23 cellular contexts compared by ENCODE assay signal in the genomic region with DNA sequence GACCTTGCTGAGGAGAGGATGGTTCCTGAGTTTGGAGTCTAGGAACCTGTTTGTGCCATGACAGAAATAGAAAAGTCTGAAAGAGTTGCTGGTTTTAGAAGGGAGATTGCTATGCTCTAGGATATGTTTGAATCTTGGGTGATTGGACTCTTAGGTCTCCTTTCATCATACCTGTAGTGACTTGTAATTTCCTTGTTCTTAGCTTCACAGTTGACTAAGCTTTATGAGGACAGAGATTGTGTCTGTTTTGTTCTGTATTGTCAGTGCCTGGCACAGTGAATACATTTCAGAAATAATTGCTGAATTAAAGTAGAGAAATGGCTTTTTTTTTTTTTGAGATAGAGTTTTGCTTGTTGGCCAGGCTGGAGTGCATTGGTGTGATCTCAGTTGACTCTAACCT. TPM values are rescaled to one million over a fixed set of nuclear protein-coding genes. Genes with fewer than 3 reads are reported as not detected.
DNase-seq lines count a peak whose midpoint lies in the region; ATAC-seq, FAIRE-seq and TF ChIP-seq lines count a peak whose summit lies in the region.
"Had no signal": no experiment of that assay in that cellular context is flagged by ENCODE, and none has a peak within 500 bp of the region (broad histone marks: within the 10 kb centered on the region; RNA-seq: fewer than 3 reads in every experiment).

No MANE protein-coding gene starts in this region.

- H3K4me3 ChIP-seq in tibial artery, result no peak overlapping the region
- H3K4me3 ChIP-seq in dorsolateral prefrontal cortex, result no peak overlapping the region
- H3K4me3 ChIP-seq: BLaER1, HAP-1, SJCRH30 had no signal

- no peak for DNase-seq in activated T-cell treated with anti-CD3 and anti-CD28 coated beads, Interleukin-2, amount 50 U/mL, for 72 hours
- DNase-seq in activated T-cell treated with anti-CD3 and anti-CD28 coated beads for 4 hours, result no peak
- DNase-seq in RCC 7860 (ENCODE audit: low spot score), result peak; percentile 38
- DNase-seq in foreskin keratinocyte, result peak; percentile 28 to 63
- DNase-seq in stimulated activated effector memory CD8-positive, alpha-beta T cell treated with anti-CD3 and anti-CD28 coated beads, Interleukin-12 subunit alpha, Interleukin-12 subunit beta, amount 100 ng/mL, for 72 hours (ENCODE audit: low spot score in 2 of 2), result no peak
- no peak for DNase-seq in tibial artery
- no peak for DNase-seq in dorsolateral prefrontal cortex
- DNase-seq in effector CD8-positive, alpha-beta T cell (lab: John Stamatoyannopoulos, UW), result no peak
- DNase-seq: activated CD4-positive, alpha-beta memory T cell treated with anti-CD3 and anti-CD28 coated beads, Interleukin-2, amount 10 ng/mL, durations not matched to agents 7 days and 5 days; activated T-cell treated with anti-CD3 and anti-CD28 coated beads, Interleukin-2, amount 50 U/mL, for 4 hours; DMS 273 treated with DMSO at 0.1 percent for 48 hours; endodermal cell; MM.1S; NCI-H2029 treated with DMSO at 0.1 percent for 48 hours; NCI-H524 treated with DMSO at 0.1 percent for 48 hours; SJCRH30; stimulated activated CD4-positive, alpha-beta T cell treated with anti-CD3 and anti-CD28 coated beads, Interleukin-2, amount 100 ng/mL, for 24 hours; T-helper 2 cell had no signal

- H3K4me1 ChIP-seq in foreskin keratinocyte, result peaks cover 11% of the 10 kb centered on the region
- peaks cover 0 to 23% (median 6%) of the 10 kb centered on the region in 4 donors for H3K4me1 ChIP-seq in tibial artery
- H3K4me1 ChIP-seq: BLaER1, HAP-1, SJCRH30 had no signal

- TF ChIP-seq CTCF in foreskin keratinocyte (conservative IDR thresholded peaks at IDR 0.05) (no peak), tibial artery (IDR thresholded peaks at IDR 0.05) (no peak), dorsolateral prefrontal cortex (IDR thresholded peaks at IDR 0.05 in 54 of 56, conservative IDR thresholded peaks at IDR 0.05 in 2 of 56; ENCODE audit: low read depth in 1 of 56, partially characterized antibody in 56 of 56) (no peak)

- H3K9me3 ChIP-seq in tibial artery, result no peaks in the 10 kb centered on the region
- H3K9me3 ChIP-seq: BLaER1, HAP-1, SJCRH30 had no signal

- peak; percentile 70 to 85 for ATAC-seq in activated T-cell treated with anti-CD3 and anti-CD28 coated beads, Interleukin-2, amount 50 U/mL, for 72 hours (replicated peaks in 1 of 2)
- peak; percentile 71 for ATAC-seq in foreskin keratinocyte
- peak; percentile 61 for ATAC-seq in stimulated activated effector memory CD8-positive, alpha-beta T cell treated with anti-CD3 and anti-CD28 coated beads, Interleukin-12 subunit alpha, Interleukin-12 subunit beta, amount 100 ng/mL, for 72 hours
- ATAC-seq: activated T-cell treated with anti-CD3 and anti-CD28 coated beads, Interleukin-2, amount 50 U/mL, for 4 hours; natural killer cell treated with Interleukin-12 subunit alpha and Interleukin-12 subunit beta and Interleukin-15 and Interleukin-18, amount 100 ng/mL, for 72 hours; WTC11 had no signal

- H3K4me3 Mint-ChIP-seq in activated T-cell treated with anti-CD3 and anti-CD28 coated beads, Interleukin-2, amount 50 U/mL, for 72 hours, result no peak overlapping the region
- no peak overlapping the region for H3K4me3 Mint-ChIP-seq in stimulated activated effector memory CD8-positive, alpha-beta T cell treated with anti-CD3 and anti-CD28 coated beads, Interleukin-12 subunit alpha, Interleukin-12 subunit beta, amount 100 ng/mL, for 72 hours
- H3K4me3 Mint-ChIP-seq: activated CD4-positive, alpha-beta memory T cell treated with anti-CD3 and anti-CD28 coated beads, Interleukin-2, amount 10 ng/mL, durations not matched to agents 7 days and 5 days; activated naive CD4-positive, alpha-beta T cell treated with anti-CD3 and anti-CD28 coated beads, Interleukin-2, amount 50 U/mL, for 24 hours; activated T-cell treated with anti-CD3 and anti-CD28 coated beads, Interleukin-2, amount 50 U/mL, for 4 hours; endodermal cell; natural killer cell treated with Interleukin-12 subunit alpha and Interleukin-12 subunit beta and Interleukin-15 and Interleukin-18, amount 100 ng/mL, for 72 hours; WTC11 had no signal

- intact Hi-C loops in tibial artery (cut with DNase I; ENCODE audit: low total_unique reads), result no loop called here
- intact Hi-C loops in dorsolateral prefrontal cortex (cut with DNase I), result no loop called here

- no peaks in the 10 kb centered on the region for H3K27me3 Mint-ChIP-seq in activated T-cell treated with anti-CD3 and anti-CD28 coated beads, Interleukin-2, amount 50 U/mL, for 72 hours (ENCODE audit: low read depth)
- H3K27me3 Mint-ChIP-seq: activated CD4-positive, alpha-beta memory T cell treated with anti-CD3 and anti-CD28 coated beads, Interleukin-2, amount 10 ng/mL, durations not matched to agents 7 days and 5 days; activated naive CD4-positive, alpha-beta T cell treated with anti-CD3 and anti-CD28 coated beads, Interleukin-2, amount 50 U/mL, for 24 hours; natural killer cell treated with Interleukin-12 subunit alpha and Interleukin-12 subunit beta and Interleukin-15 and Interleukin-18, amount 100 ng/mL, for 72 hours had no signal

- no peak overlapping the region for H3K27ac ChIP-seq in foreskin keratinocyte
- H3K27ac ChIP-seq in tibial artery, result no peak overlapping the region
- H3K27ac ChIP-seq in dorsolateral prefrontal cortex, result no peak overlapping the region
- H3K27ac ChIP-seq: BLaER1, SJCRH30 had no signal

- H3K36me3 ChIP-seq in tibial artery, result peaks cover 0 to 11% (median 6%) of the 10 kb centered on the region in 3 donors
- H3K36me3 ChIP-seq: HAP-1 had no signal

- H3K27me3 ChIP-seq in foreskin keratinocyte, result no peaks in the 10 kb centered on the region
- no peaks in the 10 kb centered on the region for H3K27me3 ChIP-seq in tibial artery
- H3K27me3 ChIP-seq in dorsolateral prefrontal cortex, result no peaks in the 10 kb centered on the region
- H3K27me3 ChIP-seq: BLaER1, SJCRH30 had no signal

- H3K4me1 Mint-ChIP-seq in activated T-cell treated with anti-CD3 and anti-CD28 coated beads, Interleukin-2, amount 50 U/mL, for 72 hours (ENCODE audit: low read depth), result peaks cover 8% of the 10 kb centered on the region
- H3K4me1 Mint-ChIP-seq in stimulated activated effector memory CD8-positive, alpha-beta T cell treated with anti-CD3 and anti-CD28 coated beads, Interleukin-12 subunit alpha, Interleukin-12 subunit beta, amount 100 ng/mL, for 72 hours, result peaks cover 5% of the 10 kb centered on the region

- H3K36me3 Mint-ChIP-seq in activated T-cell treated with anti-CD3 and anti-CD28 coated beads, Interleukin-2, amount 50 U/mL, for 72 hours (ENCODE audit: insufficient read depth in 2 of 2), result peaks cover 0 to 2% of the 10 kb centered on the region in 2 donors
- H3K36me3 Mint-ChIP-seq in stimulated activated effector memory CD8-positive, alpha-beta T cell treated with anti-CD3 and anti-CD28 coated beads, Interleukin-12 subunit alpha, Interleukin-12 subunit beta, amount 100 ng/mL, for 72 hours, result peaks cover 15% of the 10 kb centered on the region
- H3K36me3 Mint-ChIP-seq: natural killer cell treated with Interleukin-12 subunit alpha and Interleukin-12 subunit beta and Interleukin-15 and Interleukin-18, amount 100 ng/mL, for 72 hours; WTC11 had no signal

- H3K27ac Mint-ChIP-seq in activated T-cell treated with anti-CD3 and anti-CD28 coated beads, Interleukin-2, amount 50 U/mL, for 72 hours, result no peak overlapping the region
- no peak overlapping the region for H3K27ac Mint-ChIP-seq in stimulated activated effector memory CD8-positive, alpha-beta T cell treated with anti-CD3 and anti-CD28 coated beads, Interleukin-12 subunit alpha, Interleukin-12 subunit beta, amount 100 ng/mL, for 72 hours
- H3K27ac Mint-ChIP-seq: activated CD4-positive, alpha-beta memory T cell treated with anti-CD3 and anti-CD28 coated beads, Interleukin-2, amount 10 ng/mL, durations not matched to agents 7 days and 5 days; activated naive CD4-positive, alpha-beta T cell treated with anti-CD3 and anti-CD28 coated beads, Interleukin-2, amount 50 U/mL, for 24 hours; endodermal cell; natural killer cell treated with Interleukin-12 subunit alpha and Interleukin-12 subunit beta and Interleukin-15 and Interleukin-18, amount 100 ng/mL, for 72 hours; WTC11 had no signal

- H3K9me3 Mint-ChIP-seq in activated T-cell treated with anti-CD3 and anti-CD28 coated beads, Interleukin-2, amount 50 U/mL, for 72 hours, result no peaks in the 10 kb centered on the region
- H3K9me3 Mint-ChIP-seq in stimulated activated effector memory CD8-positive, alpha-beta T cell treated with anti-CD3 and anti-CD28 coated beads, Interleukin-12 subunit alpha, Interleukin-12 subunit beta, amount 100 ng/mL, for 72 hours, result no peaks in the 10 kb centered on the region
- H3K9me3 Mint-ChIP-seq: activated CD4-positive, alpha-beta memory T cell treated with anti-CD3 and anti-CD28 coated beads, Interleukin-2, amount 10 ng/mL, durations not matched to agents 7 days and 5 days; activated naive CD4-positive, alpha-beta T cell treated with anti-CD3 and anti-CD28 coated beads, Interleukin-2, amount 50 U/mL, for 24 hours; activated T-cell treated with anti-CD3 and anti-CD28 coated beads, Interleukin-2, amount 50 U/mL, for 4 hours; natural killer cell treated with Interleukin-12 subunit alpha and Interleukin-12 subunit beta and Interleukin-15 and Interleukin-18, amount 100 ng/mL, for 72 hours; WTC11 had no signal

- no peak for FAIRE-seq in RCC 7860 (lab: Jason Lieb, UNC)

RNA-seq across cellular contexts. Expression of gene GAPVD1, which starts 31.5 kb away (rescaled TPM):
- total RNA-seq in activated T-cell treated with anti-CD3 and anti-CD28 coated beads, Interleukin-2, amount 50 U/mL, for 72 hours, result 10 to 100 TPM; 40.0 to 51.9 TPM
- 45.3 and 47.2 TPM in 2 replicates for total RNA-seq in foreskin keratinocyte
- polyA plus RNA-seq in foreskin keratinocyte, result 4.7 and 5.9 TPM in 2 replicates
- total RNA-seq in dorsolateral prefrontal cortex, result 10 to 100 TPM; 52.7 to 86.4 (median 69.3) TPM

RNA-seq across cellular contexts. Expression of gene HSPA5, which starts 52.0 kb away (rescaled TPM):
- 100 to 1,000 TPM; 211 to 290 TPM for total RNA-seq in activated T-cell treated with anti-CD3 and anti-CD28 coated beads, Interleukin-2, amount 50 U/mL, for 72 hours
- total RNA-seq in foreskin keratinocyte (315 and 402 TPM in 2 replicates), dorsolateral prefrontal cortex (100 to 1,000 TPM in 74 of 120 experiments, 10 to 100 TPM in 46; 62.3 to 341 (median 107) TPM)
- 333 and 386 TPM in 2 replicates for polyA plus RNA-seq in foreskin keratinocyte

Comparison
In these comparisons a context has a peak if more than half of its experiments do, and no peak if none do; other contexts are left out.
1. DNase-seq: peak in RCC 7860 (single experiment) and foreskin keratinocyte (2 of 2); none in activated T-cell treated with anti-CD3 and anti-CD28 coated beads, Interleukin-2, amount 50 U/mL, for 72 hours (0 of 2), activated T-cell treated with anti-CD3 and anti-CD28 coated beads for 4 hours (single experiment), stimulated activated effector memory CD8-positive, alpha-beta T cell treated with anti-CD3 and anti-CD28 coated beads, Interleukin-12 subunit alpha, Interleukin-12 subunit beta, amount 100 ng/mL, for 72 hours (0 of 2), tibial artery (0 of 2), dorsolateral prefrontal cortex (0 of 10) and effector CD8-positive, alpha-beta T cell (single experiment).
2. Peak in every context shown above with its lines, with median percentiles within 50 percentile points of each other: ATAC-seq.